17 cellular contexts compared by ENCODE assay signal in genomic region chr2:119426801-119427395, GRCh38. TPM values are rescaled to one million over a fixed set of nuclear protein-coding genes. Genes with fewer than 3 reads are reported as not detected.
DNase-seq lines count a peak whose midpoint lies in the region; ATAC-seq and TF ChIP-seq lines count a peak whose summit lies in the region.
"Had no signal": no experiment of that assay in that cellular context is flagged by ENCODE, and none has a peak within 500 bp of the region (broad histone marks: within the 10 kb centered on the region; RNA-seq: fewer than 3 reads in every experiment).

No MANE protein-coding gene starts in this region.

- H3K4me3 ChIP-seq in Caco-2 (ENCODE audit: low read depth, low read length), result no peak overlapping the region
- no peak overlapping the region for H3K4me3 ChIP-seq in hepatocyte
- H3K4me3 ChIP-seq in ovary, result no peak overlapping the region

- no peak for TF ChIP-seq EP300 in ovary (IDR thresholded peaks at IDR 0.05)

- H3K4me3 Mint-ChIP-seq in Caco-2 (ENCODE audit: unreplicated experiment), result no peak overlapping the region
- no peak overlapping the region for H3K4me3 Mint-ChIP-seq in naive thymus-derived CD8-positive, alpha-beta T cell
- H3K4me3 Mint-ChIP-seq: activated CD4-positive, alpha-beta T cell treated with anti-CD3 and anti-CD28 coated beads for 36 hours; IgD-negative memory B cell had no signal

- ATAC-seq in naive thymus-derived CD8-positive, alpha-beta T cell, result no peak
- no peak for ATAC-seq in HG03139 (IDR thresholded peaks at IDR 0.05; ENCODE audit: unreplicated experiment)
- ATAC-seq: activated CD4-positive, alpha-beta T cell treated with anti-CD3 and anti-CD28 coated beads for 36 hours had no signal

- DNase-seq in Caco-2 (peak; percentile 49 to 73), NOMO-1 treated with DMSO at 0.1 percent for 48 hours (lab: John Stamatoyannopoulos, UW; ENCODE audit: unreplicated experiment) (peak; percentile 24), hepatocyte (ENCODE audit: low spot score) (peak; percentile 77), ovary (peak; percentile 83 to 92 (median 91)), RWPE1 (ENCODE audit: low spot score) (no peak)
- DNase-seq in naive thymus-derived CD8-positive, alpha-beta T cell, result no peak
- no peak for DNase-seq in activated CD4-positive, alpha-beta T cell treated with anti-CD3 and anti-CD28 coated beads for 4 hours
- DNase-seq: activated CD4-positive, alpha-beta T cell treated with anti-CD3 and anti-CD28 coated beads for 36 hours; erythroblast; GOT3; NCI-H2029 treated with DMSO at 0.1 percent for 48 hours; stimulated activated CD4-positive, alpha-beta T cell treated with anti-CD3 and anti-CD28 coated beads, Interleukin-12 subunit alpha, Interleukin-12 subunit beta, amount 100 ng/mL, for 4 hours; SW 1271 had no signal

- H3K36me3 Mint-ChIP-seq in Caco-2 (ENCODE audit: insufficient read depth, unreplicated experiment), result no peaks in the 10 kb centered on the region
- peaks cover 0 to 2% (median under 1%) of the 10 kb centered on the region in 3 donors for H3K36me3 Mint-ChIP-seq in naive thymus-derived CD8-positive, alpha-beta T cell
- H3K36me3 Mint-ChIP-seq: brain, IgD-negative memory B cell had no signal

- H3K79me2 ChIP-seq in hepatocyte, result peaks cover 2% of the 10 kb centered on the region

- peak overlapping the region; percentile 2 for H3K27ac Mint-ChIP-seq in Caco-2 (ENCODE audit: unreplicated experiment)
- H3K27ac Mint-ChIP-seq in naive thymus-derived CD8-positive, alpha-beta T cell, result no peak overlapping the region
- H3K27ac Mint-ChIP-seq: activated CD4-positive, alpha-beta T cell treated with anti-CD3 and anti-CD28 coated beads for 36 hours; IgD-negative memory B cell had no signal

- intact Hi-C loops in Caco-2 (cut with micrococcal nuclease; ENCODE audit: unreplicated experiment) (loop anchor here (5.0 kb wide), 1 partner anchor 60 kb away; no protein-coding TSS in a partner anchor), ovary (cut with DNase I) (no loop called here)

- peaks cover 41% of the 10 kb centered on the region for H3K4me1 Mint-ChIP-seq in Caco-2 (ENCODE audit: low read depth, unreplicated experiment)
- H3K4me1 Mint-ChIP-seq in naive thymus-derived CD8-positive, alpha-beta T cell, result peaks cover 0 to 7% (median 1%) of the 10 kb centered on the region in 4 donors
- H3K4me1 Mint-ChIP-seq: activated CD4-positive, alpha-beta T cell treated with anti-CD3 and anti-CD28 coated beads for 36 hours had no signal

- H4K20me1 ChIP-seq in hepatocyte (ENCODE audit: insufficient read depth, poor library complexity, severe bottlenecking), result no peaks in the 10 kb centered on the region

- 50% methylated on average over 12 of the region's 12 CpGs for WGBS in hepatocyte (ENCODE audit: low lambda C conversion rate, missing lambda C conversion rate)
- WGBS in ovary, 3 donors, result 37 to 47% (median 38%) methylated on average over 12 of the region's 12 CpGs

- H3K36me3 ChIP-seq in Caco-2 (ENCODE audit: control insufficient read depth, insufficient read depth, low read length), result no peaks in the 10 kb centered on the region
- H3K36me3 ChIP-seq in hepatocyte (replicated peaks; ENCODE audit: insufficient read depth, low read depth), result no peaks in the 10 kb centered on the region
- H3K36me3 ChIP-seq in ovary, result no peaks in the 10 kb centered on the region

- POLR2A ChIA-PET in Caco-2 (lab: Charles Lee), result no interaction called here
- POLR2A ChIA-PET in naive thymus-derived CD8-positive, alpha-beta T cell (lab: Charles Lee), result no interaction called here
- POLR2A ChIA-PET in RWPE1 (lab: Yijun Ruan, JAX; ENCODE audit: low non-redundant PET), result no interaction called here

- peaks cover 5% of the 10 kb centered on the region for H3K9me3 Mint-ChIP-seq in Caco-2 (ENCODE audit: unreplicated experiment)
- H3K9me3 Mint-ChIP-seq in naive thymus-derived CD8-positive, alpha-beta T cell, result peaks cover 0 to 5% (median 1%) of the 10 kb centered on the region in 9 donors

- no peaks in the 10 kb centered on the region for H3K9me3 ChIP-seq in Caco-2
- H3K9me3 ChIP-seq in hepatocyte (ENCODE audit: low read depth), result no peaks in the 10 kb centered on the region
- no peaks in the 10 kb centered on the region for H3K9me3 ChIP-seq in ovary

- TF ChIP-seq CTCF in Caco-2 (IDR thresholded peaks at IDR 0.05; ENCODE audit: insufficient read depth in 1 of 2, low read depth in 1 of 2, low read length in 1 of 2, severe bottlenecking in 1 of 2, unreplicated experiment in 1 of 2) (no peak), hepatocyte (IDR thresholded peaks at IDR 0.05; ENCODE audit: poor library complexity) (no peak), ovary (IDR thresholded peaks at IDR 0.05) (no peak), RWPE1 (conservative IDR thresholded peaks at IDR 0.05; ENCODE audit: low read depth) (no peak)

- CTCF ChIA-PET in Caco-2 (lab: Charles Lee), result no interaction called here
- CTCF ChIA-PET in RWPE1 (lab: Yijun Ruan, JAX), result no interaction called here

- no peaks in the 10 kb centered on the region for H3K27me3 Mint-ChIP-seq in Caco-2 (ENCODE audit: insufficient read depth, unreplicated experiment)
- H3K27me3 Mint-ChIP-seq in naive thymus-derived CD8-positive, alpha-beta T cell, result peaks cover 34 to 64% (median 54%) of the 10 kb centered on the region in 5 donors

- H3K27me3 ChIP-seq in Caco-2 (replicated peaks; ENCODE audit: control insufficient read depth, insufficient read depth, low read length) (no peaks in the 10 kb centered on the region), hepatocyte (no peaks in the 10 kb centered on the region), ovary (no peaks in the 10 kb centered on the region)

- BruUV-seq in Caco-2 (replicated peaks; lab: Mats Ljungman, UMichigan), result no TSS peak

- H3K4me2 ChIP-seq in hepatocyte, result peak overlapping the region; percentile 61

- H2AFZ ChIP-seq in hepatocyte, result no peak overlapping the region

- H3K27ac ChIP-seq in hepatocyte (peak overlapping the region; percentile 99), ovary (peak overlapping the region; percentile 51 to 64), RWPE1 (no peak overlapping the region)

- no peak for TF ChIP-seq POLR2A in ovary (IDR thresholded peaks at IDR 0.05)

- H3K9me2 ChIP-seq in hepatocyte (replicated peaks; ENCODE audit: insufficient read depth), result no peaks in the 10 kb centered on the region

- H3K4me1 ChIP-seq in Caco-2 (peaks cover 56% of the 10 kb centered on the region), hepatocyte (ENCODE audit: insufficient read depth) (peaks cover 81% of the 10 kb centered on the region), ovary (ENCODE audit: insufficient read depth) (peaks cover 31% of the 10 kb centered on the region)

RNA-seq across cellular contexts. Expression of gene TMEM37, which starts 4.8 kb away (rescaled TPM):
- total RNA-seq in Caco-2 (2022) (13.8 and 15.8 TPM in 2 replicates), hepatocyte (52.6 TPM in 2 replicates), ovary (10 to 100 TPM in 6 of 7 donors, 1 to 10 TPM in 1; 9.5 to 32.5 (median 17.4) TPM)
- polyA plus RNA-seq in hepatocyte (89.9 and 123 TPM in 2 replicates), ovary (10 to 100 TPM; 18.1 to 18.6 TPM)
- total RNA-seq in naive thymus-derived CD8-positive, alpha-beta T cell, result under 1 TPM in 1 of 2 experiments, not detected in 1; 0.36 TPM
- polyA plus RNA-seq in naive thymus-derived CD8-positive, alpha-beta T cell, result not detected
- total RNA-seq: activated CD4-positive, alpha-beta T cell treated with anti-CD3 and anti-CD28 coated beads for 36 hours had no signal
- polyA plus RNA-seq: IgD-negative memory B cell, neural cell had no signal

Comparison
In these comparisons a context has a peak if more than half of its experiments do, and no peak if none do; other contexts are left out.
1. DNase-seq: peak in Caco-2 (2 of 2), NOMO-1 treated with DMSO at 0.1 percent for 48 hours (single experiment), hepatocyte (single experiment) and ovary (5 of 5); none in naive thymus-derived CD8-positive, alpha-beta T cell (0 of 10), RWPE1 (single experiment) and activated CD4-positive, alpha-beta T cell treated with anti-CD3 and anti-CD28 coated beads for 4 hours (0 of 2).
2. RNA of gene TMEM37, which starts 4.8 kb away (total RNA-seq): 52.6 TPM in hepatocyte, 9.5 to 32.5 TPM in ovary and 13.8 to 15.8 TPM in Caco-2; 0.36 TPM in naive thymus-derived CD8-positive, alpha-beta T cell; every median in the first group is over 4 times any median in the second.